15 cellular contexts compared by ENCODE assay signal in genomic region chr10:44696496-44696895, GRCh38.
DNase-seq lines count a peak whose midpoint lies in the region; ATAC-seq, FAIRE-seq and TF ChIP-seq lines count a peak whose summit lies in the region.
"Had no signal": no experiment of that assay in that cellular context is flagged by ENCODE, and none has a peak within 500 bp of the region (broad histone marks: within the 10 kb centered on the region; RNA-seq: fewer than 3 reads in every experiment).

No MANE protein-coding gene starts in this region.

- TF ChIP-seq CTCF in AG04449 (IDR thresholded peaks at IDR 0.05; ENCODE audit: insufficient read depth, low read length, missing control alignments) (no peak), HFFc6 (IDR thresholded peaks at IDR 0.05) (no peak), mesothelial cell of epicardium (IDR thresholded peaks at IDR 0.05; ENCODE audit: unreplicated experiment) (no peak), RWPE1 (conservative IDR thresholded peaks at IDR 0.05; ENCODE audit: low read depth) (no peak)

- H3K9me3 Mint-ChIP-seq in HFFc6 = peaks cover 16% of the 10 kb centered on the region
- H3K9me3 Mint-ChIP-seq in mesothelial cell of epicardium = peaks cover 12% of the 10 kb centered on the region
- H3K9me3 Mint-ChIP-seq in T-cell = peaks cover 2 to 9% (median 8%) of the 10 kb centered on the region in 3 donors
- H3K9me3 Mint-ChIP-seq: T-helper 1 cell treated with Interleukin-12 subunit alpha and Interleukin-12 subunit beta and Interleukin-4 antibody, amounts not matched to agents 30 μg/mL and 1 μg/mL, for 36 hours had no signal

- H3K27me3 Mint-ChIP-seq in HFFc6 (ENCODE audit: insufficient read depth) (no peaks in the 10 kb centered on the region), mesothelial cell of epicardium (ENCODE audit: low read depth) (no peaks in the 10 kb centered on the region), T-cell (no peaks in the 10 kb centered on the region)
- H3K27me3 Mint-ChIP-seq: progenitor cell of endocrine pancreas had no signal

- POLR2A ChIA-PET in AG04449 (lab: Yijun Ruan, JAX) = interaction anchor here (1.9 kb wide), 1 partner anchor 10 kb away, joined by 6 read pairs; no protein-coding TSS in a partner anchor
- POLR2A ChIA-PET in T-cell (lab: Charles Lee) = no interaction called here
- POLR2A ChIA-PET in RWPE1 (lab: Yijun Ruan, JAX; ENCODE audit: low non-redundant PET) = no interaction called here

- no peak for ATAC-seq in T-cell (replicated peaks in 1 of 4)
- no peak for ATAC-seq in activated CD4-positive, CD25-positive, alpha-beta regulatory T cell treated with anti-CD3 and anti-CD28 coated beads, Interleukin-2, amount 50 U/mL, for 24 hours

- H3K36me3 Mint-ChIP-seq in HFFc6 (ENCODE audit: low read depth) (peaks cover 17% of the 10 kb centered on the region), mesothelial cell of epicardium (no peaks in the 10 kb centered on the region), T-cell (no peaks in the 10 kb centered on the region)

- CTCF ChIA-PET in AG04449 (lab: Yijun Ruan, JAX) = interaction anchor here (1.1 to 3.2 kb wide), 6 partner anchors 9 to 168 kb away, joined by 3 to 17 read pairs (median 3); no protein-coding TSS in a partner anchor
- CTCF ChIA-PET in T-cell (lab: Charles Lee) = no interaction called here
- CTCF ChIA-PET in RWPE1 (lab: Yijun Ruan, JAX) = no interaction called here

- FAIRE-seq in endometrium (lab: Jason Lieb, UNC) = peak; percentile 77
- FAIRE-seq: endothelial cell of umbilical vein had no signal

- H3K4me3 Mint-ChIP-seq in HFFc6 = peak overlapping the region; percentile 75
- no peak overlapping the region for H3K4me3 Mint-ChIP-seq in mesothelial cell of epicardium
- H3K4me3 Mint-ChIP-seq in T-cell = no peak overlapping the region
- H3K4me3 Mint-ChIP-seq: T-helper 1 cell treated with Interleukin-12 subunit alpha and Interleukin-12 subunit beta and Interleukin-4 antibody, amounts not matched to agents 30 μg/mL and 1 μg/mL, for 36 hours had no signal

- H3K27ac Mint-ChIP-seq in HFFc6 = peak overlapping the region; percentile 99
- H3K27ac Mint-ChIP-seq in mesothelial cell of epicardium = peak overlapping the region; percentile 51
- no peak overlapping the region for H3K27ac Mint-ChIP-seq in T-cell
- H3K27ac Mint-ChIP-seq: progenitor cell of endocrine pancreas; T-helper 1 cell treated with Interleukin-12 subunit alpha and Interleukin-12 subunit beta and Interleukin-4 antibody, amounts not matched to agents 30 μg/mL and 1 μg/mL, for 36 hours had no signal

- H3K4me1 Mint-ChIP-seq in HFFc6 (ENCODE audit: low read depth) (peaks cover 21% of the 10 kb centered on the region), mesothelial cell of epicardium (peaks cover 2% of the 10 kb centered on the region), T-cell (no peaks in the 10 kb centered on the region)

- DNase-seq in AG04449 (ENCODE audit: low read depth, low spot score) = peak; percentile 63
- DNase-seq in HFFc6 = peak; percentile 78
- no peak for DNase-seq in mesothelial cell of epicardium (ENCODE audit: low spot score in 2 of 2, unreplicated experiment in 2 of 2)
- DNase-seq in T-cell = no peak
- DNase-seq in MV-4-11 (lab: John Stamatoyannopoulos, UW) = no peak
- no peak for DNase-seq in RWPE1 (ENCODE audit: low spot score)
- DNase-seq: BE2C, GF-D8, NCI-H1694, thyroid gland had no signal

- H3K4me3 ChIP-seq in AG04449 (ENCODE audit: low read depth, low read length) = no peak overlapping the region
- H3K4me3 ChIP-seq: thyroid gland had no signal

- H3K27ac ChIP-seq in RWPE1 = no peak overlapping the region

Comparison
In these comparisons a context has a peak if more than half of its experiments do, and no peak if none do; other contexts are left out.
1. DNase-seq: peak in AG04449 (single experiment) and HFFc6 (single experiment); none in mesothelial cell of epicardium (0 of 2), T-cell (0 of 34), MV-4-11 (single experiment) and RWPE1 (single experiment).
2. H3K27ac Mint-ChIP-seq: peak in HFFc6 (single experiment) and mesothelial cell of epicardium (single experiment); none in T-cell (0 of 2).